ENCODE assay signal across 10 cellular contexts in genomic region chr1:219837274-219837993, GRCh38.
DNase-seq lines count a peak whose midpoint lies in the region; ATAC-seq and TF ChIP-seq lines count a peak whose summit lies in the region.
"Had no signal": no experiment of that assay in that cellular context is flagged by ENCODE, and none has a peak within 500 bp of the region (broad histone marks: within the 10 kb centered on the region; RNA-seq: fewer than 3 reads in every experiment).

No MANE protein-coding gene starts in this region.

- H3K27ac Mint-ChIP-seq in CD4-positive, alpha-beta T cell = no peak overlapping the region
- H3K27ac Mint-ChIP-seq: activated naive CD4-positive, alpha-beta T cell treated with anti-CD3 and anti-CD28 coated beads, Interleukin-2, amount 50 U/mL, for 24 hours had no signal

- peaks cover 3% of the 10 kb centered on the region for H3K9me3 Mint-ChIP-seq in CD4-positive, alpha-beta T cell
- H3K9me3 Mint-ChIP-seq: activated naive CD4-positive, alpha-beta T cell treated with anti-CD3 and anti-CD28 coated beads, Interleukin-2, amount 50 U/mL, for 24 hours had no signal

- H3K27me3 ChIP-seq in CD4-positive, alpha-beta T cell (ENCODE audit: control insufficient read depth, insufficient read depth, low read length) = peaks cover 3% of the 10 kb centered on the region
- H3K27me3 ChIP-seq: BLaER1 had no signal

- DNase-seq in NCI-H2196 (lab: John Stamatoyannopoulos, UW; ENCODE audit: unreplicated experiment) = peak; percentile 42
- DNase-seq in NCI-H2196 treated with DMSO at 0.1 percent for 48 hours (lab: John Stamatoyannopoulos, UW; ENCODE audit: unreplicated experiment) = no peak
- peak; percentile 18 for DNase-seq in NCI-H524 treated with DMSO at 0.1 percent for 48 hours (lab: John Stamatoyannopoulos, UW)
- peak; percentile 68 to 86 for DNase-seq in T47D (ENCODE audit: low read depth in 1 of 2, low spot score in 1 of 2)
- DNase-seq in lung microvascular endothelial cell (ENCODE audit: low read depth in 2 of 2) = peak; percentile 51 to 57
- DNase-seq in CD4-positive, alpha-beta T cell = no peak

- peaks cover 16% of the 10 kb centered on the region for H3K27me3 Mint-ChIP-seq in CD4-positive, alpha-beta T cell

- CTCF ChIA-PET in CD4-positive, alpha-beta T cell (lab: Charles Lee) = no interaction called here

- H3K9me3 ChIP-seq in CD4-positive, alpha-beta T cell (ENCODE audit: control insufficient read depth, low read length) = no peaks in the 10 kb centered on the region
- H3K9me3 ChIP-seq: BLaER1 had no signal

- H3K27ac ChIP-seq in CD4-positive, alpha-beta T cell (ENCODE audit: low read depth, low read length) = no peak overlapping the region
- H3K27ac ChIP-seq: BLaER1 had no signal

- ATAC-seq in HG03103 (IDR thresholded peaks at IDR 0.05; ENCODE audit: low read depth, unreplicated experiment) (peak; percentile 52), GM18873 (IDR thresholded peaks at IDR 0.05; ENCODE audit: low FRiP score, unreplicated experiment) (no peak)
- ATAC-seq in CD4-positive, alpha-beta T cell (ENCODE audit: poor library complexity) = no peak

- no peak for TF ChIP-seq CTCF in CD4-positive, alpha-beta T cell (IDR thresholded peaks at IDR 0.05)

- H3K36me3 Mint-ChIP-seq in CD4-positive, alpha-beta T cell (ENCODE audit: low read depth) = no peaks in the 10 kb centered on the region
- H3K36me3 Mint-ChIP-seq: activated naive CD4-positive, alpha-beta T cell treated with anti-CD3 and anti-CD28 coated beads, Interleukin-2, amount 50 U/mL, for 24 hours had no signal

- in situ Hi-C loops in T47D (cut with HindIII; ENCODE audit: low pct_unique_long_range_greater_than_20kb, low sequenced_read_pairs) = no loop called here

- intact Hi-C loops in CD4-positive, alpha-beta T cell (cut with DNase I, micrococcal nuclease) = no loop called here

- POLR2A ChIA-PET in CD4-positive, alpha-beta T cell (lab: Charles Lee) = no interaction called here

- H3K4me1 Mint-ChIP-seq in CD4-positive, alpha-beta T cell (ENCODE audit: low read depth) = no peaks in the 10 kb centered on the region
- H3K4me1 Mint-ChIP-seq: activated naive CD4-positive, alpha-beta T cell treated with anti-CD3 and anti-CD28 coated beads, Interleukin-2, amount 50 U/mL, for 24 hours had no signal

- H3K4me3 Mint-ChIP-seq in CD4-positive, alpha-beta T cell = no peak overlapping the region
- H3K4me3 Mint-ChIP-seq: activated naive CD4-positive, alpha-beta T cell treated with anti-CD3 and anti-CD28 coated beads, Interleukin-2, amount 50 U/mL, for 24 hours had no signal

Comparison
In these comparisons a context has a peak if more than half of its experiments do, and no peak if none do; other contexts are left out.
1. DNase-seq: peak in NCI-H2196 (single experiment), NCI-H524 treated with DMSO at 0.1 percent for 48 hours (single experiment), T47D (2 of 2) and lung microvascular endothelial cell (2 of 2); none in NCI-H2196 treated with DMSO at 0.1 percent for 48 hours (single experiment) and CD4-positive, alpha-beta T cell (0 of 10).